ENCODE assay signal across 1 cellular context in the genomic region with DNA sequence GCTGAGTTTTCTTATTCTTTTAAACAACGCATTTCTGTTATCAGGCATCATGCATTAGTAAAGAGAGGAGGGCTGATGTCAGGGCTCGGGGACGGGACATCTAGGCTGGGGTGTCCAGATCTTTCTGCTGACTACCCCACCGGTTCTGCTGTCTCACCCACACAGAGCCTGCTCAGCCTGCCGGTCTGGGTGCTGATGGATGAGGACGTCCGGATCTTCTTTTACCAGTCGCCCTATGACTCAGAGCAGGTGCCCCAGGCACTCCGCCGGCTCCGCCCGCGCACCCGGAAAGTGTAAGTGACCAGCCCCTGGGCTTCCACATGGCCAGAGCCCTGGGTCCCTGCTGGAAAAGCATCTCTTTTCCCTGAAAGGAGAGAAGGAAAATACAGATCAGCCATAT.
TF ChIP-seq lines count a peak whose summit lies in the region.

No MANE protein-coding gene starts in this region.

TF ChIP-seq in K562, 482 proteins besides CTCF, POLR2A, EP300 and RAD21:
- TF ChIP-seq ZFP36 (IDR thresholded peaks at IDR 0.05; ENCODE audit: low read depth, low read length, partially characterized antibody) (no peak), SRSF9 (IDR thresholded peaks at IDR 0.05; ENCODE audit: borderline replicate concordance, low read depth, low read length) (no peak), U2AF2 (optimal IDR thresholded peaks at IDR 0.05; ENCODE audit: low read depth, low read length) (no peak), EGR1 (conservative IDR thresholded peaks at IDR 0.05) (0 out of 2 replicates have a peak, but pooled peaks have one; percentile 34), ZKSCAN3 (CRISPR knock-in tag; IDR thresholded peaks at IDR 0.05) (no peak), BACH1 (tag; IDR thresholded peaks at IDR 0.05) (no peak), TBP (optimal IDR thresholded peaks at IDR 0.05; ENCODE audit: low read depth, low read length) (no peak), FOXJ3 (CRISPR knock-in tag; IDR thresholded peaks at IDR 0.05) (no peak)
